24 cellular contexts compared by ENCODE assay signal in genomic region chr12:46571593-46571992, GRCh38.
"Had no signal": no experiment of that assay in that cellular context is flagged by ENCODE, and none has a peak within 500 bp of the region (broad histone marks: within the 10 kb centered on the region; RNA-seq: fewer than 3 reads in every experiment).

No MANE protein-coding gene starts in this region.

- H3K4me3 ChIP-seq: colonic mucosa, gastrocnemius medialis, left ventricle myocardium inferior, lung, pancreas, smooth muscle cell, tibial artery, upper lobe of left lung, uterus had no signal

- DNase-seq: colonic mucosa; dermis blood vessel endothelial cell; erythroblast; gastrocnemius medialis; glutamatergic neuron; immature natural killer cell; kidney; left cardiac atrium; left ventricle myocardium inferior; mesenchymal stem cell; midbrain; naive B cell; occipital lobe; pancreas; right cardiac atrium; stimulated activated CD4-positive, alpha-beta T cell treated with anti-CD3 and anti-CD28 coated beads, Interleukin-4, amount 100 ng/mL, for 1 hour; stimulated activated CD8-positive, alpha-beta memory T cell treated with anti-CD3 and anti-CD28 coated beads, Interleukin-4, amount 100 ng/mL, for 48 hours; tibial artery; upper lobe of left lung; uterus had no signal

- H3K4me1 ChIP-seq: colonic mucosa, pancreas, uterus had no signal

- H3K9me3 ChIP-seq: colonic mucosa, pancreas had no signal

- ATAC-seq: gastrocnemius medialis; left cardiac atrium; pancreas; right cardiac atrium; stimulated activated effector memory CD8-positive, alpha-beta T cell treated with anti-CD3 and anti-CD28 coated beads, Interleukin-12 subunit alpha, Interleukin-12 subunit beta, amount 100 ng/mL, for 72 hours had no signal

- H3K27me3 ChIP-seq: colonic mucosa, gastrocnemius medialis, pancreas, tibial artery, upper lobe of left lung, uterus had no signal

- H3K27ac ChIP-seq: colonic mucosa, gastrocnemius medialis, left ventricle myocardium inferior, pancreas, tibial artery, upper lobe of left lung, uterus had no signal

- H3K36me3 ChIP-seq: colonic mucosa, gastrocnemius medialis, left ventricle myocardium inferior, pancreas, upper lobe of left lung, uterus had no signal

- H3K4me2 ChIP-seq: smooth muscle cell had no signal

- FAIRE-seq: endothelial cell of umbilical vein, pancreas had no signal
